Comparison of ENCODE assay signal across 15 cellular contexts in the genomic region with DNA sequence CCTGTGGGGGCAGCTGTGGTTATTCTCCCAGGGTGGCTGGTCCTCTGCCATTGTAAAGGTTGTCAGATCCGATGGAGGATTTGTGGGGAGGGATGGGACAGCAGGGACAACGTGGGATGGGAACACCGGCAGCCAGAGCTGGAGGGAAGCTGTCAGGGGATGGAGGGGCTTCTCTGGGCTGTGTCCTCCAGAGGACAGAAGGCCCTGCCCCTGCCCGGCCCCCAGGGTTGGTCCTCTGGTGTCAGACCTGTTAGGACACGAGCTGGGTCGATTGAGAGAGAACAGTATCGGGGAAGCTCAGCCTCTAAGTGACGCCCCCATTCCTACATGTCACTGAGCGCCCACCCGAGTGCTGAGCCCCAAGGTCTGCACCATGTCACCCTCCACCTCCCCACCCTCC.
DNase-seq lines count a peak whose midpoint lies in the region; ATAC-seq and TF ChIP-seq lines count a peak whose summit lies in the region.
"Had no signal": no experiment of that assay in that cellular context is flagged by ENCODE, and none has a peak within 500 bp of the region (broad histone marks: within the 10 kb centered on the region; RNA-seq: fewer than 3 reads in every experiment).

No MANE protein-coding gene starts in this region.

- no peak for TF ChIP-seq POLR2A in stomach (IDR thresholded peaks at IDR 0.05)

- H3K27me3 Mint-ChIP-seq in activated naive CD4-positive, alpha-beta T cell treated with anti-CD3 and anti-CD28 coated beads, Interleukin-2, amount 10 ng/mL, durations not matched to agents 7 days and 5 days, result peaks cover 8% of the 10 kb centered on the region

- no peak for DNase-seq in activated naive CD4-positive, alpha-beta T cell treated with anti-CD3 and anti-CD28 coated beads, Interleukin-2, amount 10 ng/mL, durations not matched to agents 7 days and 5 days
- DNase-seq in activated naive CD4-positive, alpha-beta T cell treated with Interleukin-2 at 50 U/mL for 16 hours, result no peak
- DNase-seq in posterior vena cava (ENCODE audit: low spot score) (peak; percentile 47), stomach (peak; percentile 11), heart right ventricle (no peak), BE2C (no peak), NCI-H1092 treated with DMSO at 0.1 percent for 48 hours (lab: John Stamatoyannopoulos, UW) (no peak)
- DNase-seq: 8988T; AML-193; CD4-positive, CD25-positive, alpha-beta regulatory T cell; DMS53; GM23248 had no signal

- no peaks in the 10 kb centered on the region for H3K4me1 Mint-ChIP-seq in activated naive CD4-positive, alpha-beta T cell treated with anti-CD3 and anti-CD28 coated beads, Interleukin-2, amount 10 ng/mL, durations not matched to agents 7 days and 5 days
- H3K4me1 Mint-ChIP-seq: CD4-positive, CD25-positive, alpha-beta regulatory T cell had no signal

- CTCF ChIA-PET in activated naive CD4-positive, alpha-beta T cell treated with anti-CD3 and anti-CD28 coated beads, Interleukin-2, amount 10 ng/mL, durations not matched to agents 7 days and 5 days (lab: Charles Lee), result no interaction called here

- H3K9me3 Mint-ChIP-seq in activated naive CD4-positive, alpha-beta T cell treated with anti-CD3 and anti-CD28 coated beads, Interleukin-2, amount 10 ng/mL, durations not matched to agents 7 days and 5 days, result peaks cover 10% of the 10 kb centered on the region

- H3K4me1 ChIP-seq in stomach (no peaks in the 10 kb centered on the region), heart right ventricle (no peaks in the 10 kb centered on the region), BE2C (no peaks in the 10 kb centered on the region)
- H3K4me1 ChIP-seq: BLaER1 treated with 17β-estradiol and CSF1 and Interleukin-3, amounts not matched to agents 10 nM and 100 nM had no signal

- no peaks in the 10 kb centered on the region for H3K27me3 ChIP-seq in stomach
- peaks cover 0 to 5% (median 0%) of the 10 kb centered on the region in 7 donors for H3K27me3 ChIP-seq in heart right ventricle
- no peaks in the 10 kb centered on the region for H3K27me3 ChIP-seq in BE2C
- H3K27me3 ChIP-seq: BLaER1 treated with 17β-estradiol and CSF1 and Interleukin-3, amounts not matched to agents 10 nM and 100 nM had no signal

- intact Hi-C loops in posterior vena cava (cut with DNase I) (no loop called here), stomach (cut with DNase I; ENCODE audit: low total_unique reads) (no loop called here), heart right ventricle (cut with DNase I) (no loop called here)

- no peaks in the 10 kb centered on the region for H3K36me3 Mint-ChIP-seq in activated naive CD4-positive, alpha-beta T cell treated with anti-CD3 and anti-CD28 coated beads, Interleukin-2, amount 10 ng/mL, durations not matched to agents 7 days and 5 days
- H3K36me3 Mint-ChIP-seq: CD4-positive, CD25-positive, alpha-beta regulatory T cell had no signal

- no peak overlapping the region for H3K4me3 Mint-ChIP-seq in activated naive CD4-positive, alpha-beta T cell treated with anti-CD3 and anti-CD28 coated beads, Interleukin-2, amount 10 ng/mL, durations not matched to agents 7 days and 5 days
- H3K4me3 Mint-ChIP-seq: CD4-positive, CD25-positive, alpha-beta regulatory T cell had no signal

- H3K27ac ChIP-seq in stomach, result no peak overlapping the region
- no peak overlapping the region for H3K27ac ChIP-seq in heart right ventricle
- H3K27ac ChIP-seq: BLaER1 treated with 17β-estradiol and CSF1 and Interleukin-3, amounts not matched to agents 10 nM and 100 nM; GM23248 had no signal

- H3K4me3 ChIP-seq in stomach (no peak overlapping the region), heart right ventricle (no peak overlapping the region), BE2C (ENCODE audit: low read depth, low read length) (no peak overlapping the region)
- H3K4me3 ChIP-seq: BLaER1 treated with 17β-estradiol and CSF1 and Interleukin-3, amounts not matched to agents 10 nM and 100 nM; GM12878; GM23248 had no signal

- H3K27ac Mint-ChIP-seq in activated naive CD4-positive, alpha-beta T cell treated with anti-CD3 and anti-CD28 coated beads, Interleukin-2, amount 10 ng/mL, durations not matched to agents 7 days and 5 days, result peak overlapping the region; percentile 45
- H3K27ac Mint-ChIP-seq: CD4-positive, CD25-positive, alpha-beta regulatory T cell had no signal

- no peak for ATAC-seq in heart right ventricle
- ATAC-seq: GM12878, HCT116 had no signal

- WGBS in stomach, 5 donors, result 66 to 87% (median 81%) methylated on average over 3 to 10 of the region's 10 CpGs
- WGBS in heart right ventricle, 2 donors, result 81 to 86% methylated on average over 10 of the region's 10 CpGs

- H3K9me3 ChIP-seq in stomach (peaks cover 26 to 42% (median 37%) of the 10 kb centered on the region in 4 donors), heart right ventricle (peaks cover 0 to 33% (median 22%) of the 10 kb centered on the region in 11 donors), BE2C (no peaks in the 10 kb centered on the region)

- no peaks in the 10 kb centered on the region for H3K36me3 ChIP-seq in stomach
- H3K36me3 ChIP-seq in heart right ventricle, result no peaks in the 10 kb centered on the region
- H3K36me3 ChIP-seq in BE2C, result no peaks in the 10 kb centered on the region

- TF ChIP-seq CTCF in stomach (IDR thresholded peaks at IDR 0.05), result no peak
- TF ChIP-seq CTCF in heart right ventricle (IDR thresholded peaks at IDR 0.05), result no peak
- TF ChIP-seq CTCF in BE2C (IDR thresholded peaks at IDR 0.05; ENCODE audit: low read depth, low read length), result no peak

- TF ChIP-seq EP300 in stomach (IDR thresholded peaks at IDR 0.05), result no peak

Comparison
In these comparisons a context has a peak if more than half of its experiments do, and no peak if none do; other contexts are left out.
1. DNase-seq: peak in posterior vena cava (single experiment) and stomach (single experiment); none in activated naive CD4-positive, alpha-beta T cell treated with anti-CD3 and anti-CD28 coated beads, Interleukin-2, amount 10 ng/mL, durations not matched to agents 7 days and 5 days (single experiment), activated naive CD4-positive, alpha-beta T cell treated with Interleukin-2 at 50 U/mL for 16 hours (single experiment), heart right ventricle (0 of 2), BE2C (single experiment) and NCI-H1092 treated with DMSO at 0.1 percent for 48 hours (single experiment).